Comparison of ENCODE assay signal across 1 cellular context in genomic region chr11:64320556-64320955, GRCh38.
TF ChIP-seq lines count a peak whose summit lies in the region.

No MANE protein-coding gene starts in this region.

TF ChIP-seq in HCT116, 20 proteins besides CTCF, POLR2A, EP300 and RAD21 (continued from another document):
- TF ChIP-seq REST (IDR thresholded peaks at IDR 0.05; ENCODE audit: low read depth): no peak
- TF ChIP-seq CBX3 (IDR thresholded peaks at IDR 0.05; ENCODE audit: low read depth): no peak
- no peak for TF ChIP-seq SP1 (IDR thresholded peaks at IDR 0.05; ENCODE audit: low read depth)
- TF ChIP-seq ZFX (IDR thresholded peaks at IDR 0.05): no peak
- no peak for TF ChIP-seq EZH2 (IDR thresholded peaks at IDR 0.05)
- no peak for TF ChIP-seq FOSL1 (IDR thresholded peaks at IDR 0.05; ENCODE audit: low read depth)
- TF ChIP-seq ELF1 (IDR thresholded peaks at IDR 0.05; ENCODE audit: borderline replicate concordance, low read depth): no peak
- no peak for TF ChIP-seq MAX (IDR thresholded peaks at IDR 0.05)
- TF ChIP-seq ZBTB33 (IDR thresholded peaks at IDR 0.05; ENCODE audit: extremely low read depth, insufficient replicate concordance, low read length): no peak
- no peak for TF ChIP-seq EGR1 (IDR thresholded peaks at IDR 0.05; ENCODE audit: low read depth)
- TF ChIP-seq POLR2AphosphoS5 (IDR thresholded peaks at IDR 0.05; ENCODE audit: low read depth, low read length): no peak
- TF ChIP-seq SRF (IDR thresholded peaks at IDR 0.05; ENCODE audit: low read depth): no peak
- TF ChIP-seq ATF3 (IDR thresholded peaks at IDR 0.05): no peak
- TF ChIP-seq YY1 (IDR thresholded peaks at IDR 0.05; ENCODE audit: extremely low read depth, insufficient replicate concordance, low read depth, low read length): no peak
